ENCODE assay signal across 10 cellular contexts in the genomic region with DNA sequence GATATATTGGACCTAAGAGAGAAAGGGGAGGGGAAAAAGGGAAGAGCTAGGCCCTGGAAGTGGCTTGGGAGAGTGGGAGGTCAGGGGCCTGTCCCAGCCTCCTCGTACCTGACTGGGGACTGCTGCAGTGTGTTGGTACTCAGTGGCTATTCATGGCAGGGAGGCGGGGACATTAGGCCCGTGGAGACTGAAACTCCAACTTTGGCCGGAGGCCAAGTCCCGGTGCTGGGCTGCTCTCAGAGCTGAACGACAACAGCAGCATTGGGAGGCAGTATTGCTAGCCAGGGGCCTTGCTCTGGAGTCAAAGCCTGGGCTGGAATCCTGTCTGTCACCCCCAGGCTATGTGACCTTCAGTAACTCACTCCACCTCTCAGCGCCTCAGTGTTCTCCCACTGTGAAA. TPM values are rescaled to one million over a fixed set of nuclear protein-coding genes. Genes with fewer than 3 reads are reported as not detected.
DNase-seq lines count a peak whose midpoint lies in the region; ATAC-seq and TF ChIP-seq lines count a peak whose summit lies in the region.
"Had no signal": no experiment of that assay in that cellular context is flagged by ENCODE, and none has a peak within 500 bp of the region (broad histone marks: within the 10 kb centered on the region; RNA-seq: fewer than 3 reads in every experiment).

No MANE protein-coding gene starts in this region.

- TF ChIP-seq CTCF in dorsolateral prefrontal cortex (IDR thresholded peaks at IDR 0.05 in 54 of 56, conservative IDR thresholded peaks at IDR 0.05 in 2 of 56; ENCODE audit: low read depth in 1 of 56, partially characterized antibody in 56 of 56) (peak in 2 of 56 donors; percentile 9 to 31), lung (IDR thresholded peaks at IDR 0.05; ENCODE audit: control extremely low read depth, extremely low read depth) (no peak), upper lobe of right lung (IDR thresholded peaks at IDR 0.05) (no peak)

- peak; percentile 53 for ATAC-seq in lung (ENCODE audit: insufficient read depth, low FRiP score)
- peak; percentile 45 for ATAC-seq in upper lobe of right lung

- H3K36me3 ChIP-seq in lung (ENCODE audit: control insufficient read depth in 2 of 2, insufficient read depth in 2 of 2, low read length in 2 of 2) (no peaks in the 10 kb centered on the region), upper lobe of right lung (no peaks in the 10 kb centered on the region)

- WGBS in lung, 2 donors: 44 to 67% methylated on average over 7 of the region's 7 CpGs

- H3K9me3 ChIP-seq in lung (ENCODE audit: control insufficient read depth in 2 of 2, insufficient read depth in 1 of 2, low read length in 1 of 2) (no peaks in the 10 kb centered on the region), upper lobe of right lung (no peaks in the 10 kb centered on the region)

- H3K27me3 ChIP-seq in dorsolateral prefrontal cortex (peaks cover 0 to 10% (median 0%) of the 10 kb centered on the region in 45 donors), lung (ENCODE audit: control insufficient read depth, insufficient read depth) (no peaks in the 10 kb centered on the region), upper lobe of right lung (no peaks in the 10 kb centered on the region)

- H3K4me1 ChIP-seq in lung (ENCODE audit: control insufficient read depth in 2 of 2, insufficient read depth in 2 of 2, low read length in 2 of 2) (peaks cover 3 to 4% of the 10 kb centered on the region in 2 donors), upper lobe of right lung (peaks cover 4% of the 10 kb centered on the region)

- peak; percentile 33 to 52 for DNase-seq in NCI-H187 (lab: John Stamatoyannopoulos, UW)
- DNase-seq in NCI-H187 treated with DMSO at 0.1 percent for 48 hours (lab: John Stamatoyannopoulos, UW): no peak
- peak in 9 of 10 donors; percentile 55 to 87 (median 76) for DNase-seq in dorsolateral prefrontal cortex
- peak; percentile 61 for DNase-seq in lung (ENCODE audit: low spot score)
- no peak for DNase-seq in upper lobe of right lung
- no peak for DNase-seq in stimulated activated CD4-positive, alpha-beta T cell treated with anti-CD3 and anti-CD28 coated beads, Interleukin-4, amount 100 ng/mL, for 24 hours
- DNase-seq in OCI-M2 (lab: John Stamatoyannopoulos, UW; ENCODE audit: unreplicated experiment): no peak
- DNase-seq in 8988T: no peak
- DNase-seq: Karpas-422 had no signal

- H3K27ac ChIP-seq in dorsolateral prefrontal cortex: peak overlapping the region in 43 of 59 donors; percentile 2 to 88 (median 58)
- no peak overlapping the region for H3K27ac ChIP-seq in lung (ENCODE audit: low read depth in 1 of 2, low read length in 1 of 2)
- H3K27ac ChIP-seq in upper lobe of right lung: no peak overlapping the region
- H3K27ac ChIP-seq: parathyroid adenoma had no signal

- H3K4me3 ChIP-seq in dorsolateral prefrontal cortex (peak overlapping the region in 1 of 59 donors; percentile 9), lung (no peak overlapping the region), upper lobe of right lung (no peak overlapping the region)

- intact Hi-C loops in dorsolateral prefrontal cortex (cut with DNase I): no loop called here
- intact Hi-C loops in upper lobe of right lung (cut with DNase I): no loop called here

RNA-seq across cellular contexts. Expression of a gene that starts 37.8 kb away (rescaled TPM):
- total RNA-seq in dorsolateral prefrontal cortex: 10 to 100 TPM in 115 of 120 experiments, 1 to 10 TPM in 5; 8.3 to 21.9 (median 13.9) TPM
- 10 to 100 TPM; 17.5 to 26.4 TPM for total RNA-seq in lung
- 1 to 10 TPM; 5.1 to 6.0 TPM for polyA plus RNA-seq in lung
- total RNA-seq in upper lobe of right lung: 25.0 TPM

Comparison
In these comparisons a context has a peak if more than half of its experiments do, and no peak if none do; other contexts are left out.
1. DNase-seq: peak in NCI-H187 (2 of 2), dorsolateral prefrontal cortex (9 of 10) and lung (single experiment); none in NCI-H187 treated with DMSO at 0.1 percent for 48 hours (single experiment), upper lobe of right lung (single experiment), stimulated activated CD4-positive, alpha-beta T cell treated with anti-CD3 and anti-CD28 coated beads, Interleukin-4, amount 100 ng/mL, for 24 hours (single experiment), OCI-M2 (single experiment) and 8988T (single experiment).
2. H3K27ac ChIP-seq: peak in dorsolateral prefrontal cortex (43 of 59); none in lung (0 of 2) and upper lobe of right lung (single experiment).